ENCODE assay signal across 2 cellular contexts in the genomic region with DNA sequence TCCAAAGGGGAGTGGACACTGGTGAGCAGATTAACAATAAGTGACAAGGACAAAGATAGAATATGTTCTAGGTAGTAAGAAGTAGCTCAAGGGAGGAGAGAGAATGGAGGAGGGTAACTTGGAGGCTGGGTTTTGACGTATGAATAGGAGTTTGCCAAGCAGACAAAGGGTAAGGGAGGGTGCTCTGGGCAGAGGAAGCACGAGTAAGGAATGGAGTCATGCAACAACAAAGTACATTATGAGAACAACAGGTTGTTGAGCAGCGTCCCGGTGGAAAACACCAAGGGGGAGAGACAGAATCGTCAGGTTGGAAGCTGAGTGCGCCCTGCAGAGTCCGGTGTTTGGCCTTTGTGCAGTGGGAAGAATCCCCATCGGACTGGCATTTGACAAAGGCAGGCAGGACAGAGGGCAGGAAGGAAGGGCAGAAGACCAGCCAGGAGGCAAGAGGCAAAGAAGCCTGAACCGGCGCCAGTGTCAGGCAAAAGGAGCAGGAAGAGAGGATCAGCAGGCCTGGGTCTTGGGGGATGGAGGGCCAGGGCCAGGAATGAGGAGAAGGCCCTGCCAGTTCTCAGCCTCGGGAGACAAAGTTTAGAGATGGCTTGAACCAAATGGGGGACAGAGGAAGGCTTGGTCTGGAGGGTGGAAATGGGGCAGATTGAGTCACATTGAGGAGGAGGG.
TF ChIP-seq lines count a peak whose summit lies in the region.

No MANE protein-coding gene starts in this region.

TF ChIP-seq in SK-N-SH, 30 proteins besides CTCF, POLR2A, EP300 and RAD21:
- TF ChIP-seq JUND (IDR thresholded peaks at IDR 0.05) (no peak), NRF1 (IDR thresholded peaks at IDR 0.05; ENCODE audit: low read depth, low read length) (no peak), GABPA (IDR thresholded peaks at IDR 0.05; ENCODE audit: low read depth) (no peak), ELF1 (IDR thresholded peaks at IDR 0.05) (no peak), USF1 (IDR thresholded peaks at IDR 0.05; ENCODE audit: borderline replicate concordance, low read depth) (no peak), POLR2AphosphoS5 (IDR thresholded peaks at IDR 0.05; ENCODE audit: low read depth, low read length) (no peak), SIN3A (IDR thresholded peaks at IDR 0.05; ENCODE audit: borderline replicate concordance, low read depth, low read length) (no peak), YY1 (IDR thresholded peaks at IDR 0.05; ENCODE audit: low read depth) (no peak), MXI1 (IDR thresholded peaks at IDR 0.05; ENCODE audit: low read depth, low read length) (no peak), TEAD4 (IDR thresholded peaks at IDR 0.05; ENCODE audit: borderline replicate concordance, insufficient read depth) (no peak), GATA2 (CRISPR knock-in tag; IDR thresholded peaks at IDR 0.05) (no peak), FOXM1 (IDR thresholded peaks at IDR 0.05; ENCODE audit: low read depth) (no peak), EZH2phosphoT487 (IDR thresholded peaks at IDR 0.05; ENCODE audit: borderline replicate concordance, low read depth) (no peak)

TF ChIP-seq in H1, 55 proteins besides CTCF, POLR2A, EP300 and RAD21:
- no peak for TF ChIP-seq HDAC2 (IDR thresholded peaks at IDR 0.05; ENCODE audit: borderline replicate concordance in 1 of 2, low read depth in 2 of 2, low read length in 2 of 2)
- TF ChIP-seq SP1 (IDR thresholded peaks at IDR 0.05; ENCODE audit: low read depth, low read length) = no peak
- TF ChIP-seq CEBPB (IDR thresholded peaks at IDR 0.05; ENCODE audit: low read depth, low read length) = no peak
- TF ChIP-seq GTF2F1 (IDR thresholded peaks at IDR 0.05; ENCODE audit: borderline replicate concordance, low read depth, low read length) = no peak
- no peak for TF ChIP-seq GABPA (IDR thresholded peaks at IDR 0.05; ENCODE audit: borderline replicate concordance, insufficient read depth, low read length)
- no peak for TF ChIP-seq KDM1A (IDR thresholded peaks at IDR 0.05; ENCODE audit: borderline replicate concordance, low read length)
- TF ChIP-seq ATF2 (IDR thresholded peaks at IDR 0.05; ENCODE audit: low read length) = no peak
- TF ChIP-seq POLR2AphosphoS5 (IDR thresholded peaks at IDR 0.05; ENCODE audit: low read depth, low read length) = no peak
- no peak for TF ChIP-seq MAFK (IDR thresholded peaks at IDR 0.05; ENCODE audit: low read depth, low read length)
- TF ChIP-seq KDM4A (IDR thresholded peaks at IDR 0.05; ENCODE audit: low read depth, low read length, severe bottlenecking) = no peak
- TF ChIP-seq KDM5A (IDR thresholded peaks at IDR 0.05; ENCODE audit: low read length) = no peak
- no peak for TF ChIP-seq RNF2 (IDR thresholded peaks at IDR 0.05; ENCODE audit: borderline replicate concordance, low read depth, low read length, missing control alignments, poor library complexity, severe bottlenecking)
